Comparison of ENCODE assay signal across 9 cellular contexts in the genomic region with DNA sequence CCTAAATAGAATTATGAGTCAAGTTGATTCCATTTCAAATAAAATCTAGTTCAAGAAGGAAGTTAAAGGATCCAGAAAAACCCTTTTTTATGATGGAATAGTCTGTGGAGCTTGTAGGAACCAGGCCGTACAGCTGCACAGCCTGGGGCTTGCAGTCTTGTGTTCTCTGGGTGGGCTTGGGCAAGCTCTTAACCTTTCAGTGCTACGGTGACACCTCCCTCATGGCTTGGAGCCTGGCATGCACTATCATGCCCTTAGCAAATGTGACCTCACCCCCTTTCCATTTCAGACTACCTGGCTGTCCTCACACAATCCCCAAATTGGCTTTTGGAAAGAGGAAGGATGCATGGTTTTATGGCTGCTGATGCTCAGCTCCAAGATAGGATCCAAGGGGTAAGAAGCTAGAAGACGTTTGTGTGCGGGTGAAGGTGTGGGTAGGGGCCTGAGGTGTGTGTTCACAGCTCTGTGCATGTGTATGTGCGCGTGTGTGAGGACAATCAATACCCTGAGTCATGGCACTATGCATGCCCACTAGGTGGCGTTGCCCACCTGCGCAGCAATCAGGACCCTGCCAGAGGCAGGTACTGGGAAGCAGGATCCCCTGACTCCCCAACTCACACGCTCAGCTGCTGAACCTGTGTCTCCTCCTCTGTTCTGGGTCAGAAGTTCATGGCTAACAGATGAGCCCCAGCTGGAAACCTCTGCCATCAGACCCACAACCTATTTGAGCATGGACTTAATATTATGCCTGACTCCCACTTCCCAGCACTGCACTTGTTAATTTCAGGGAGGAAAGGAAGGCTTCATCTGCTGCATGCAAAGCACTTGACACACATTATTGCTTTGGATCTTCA.
DNase-seq lines count a peak whose midpoint lies in the region; ATAC-seq and TF ChIP-seq lines count a peak whose summit lies in the region.
"Had no signal": no experiment of that assay in that cellular context is flagged by ENCODE, and none has a peak within 500 bp of the region (broad histone marks: within the 10 kb centered on the region; RNA-seq: fewer than 3 reads in every experiment).

No MANE protein-coding gene starts in this region.

- H3K4me1 ChIP-seq in GM23338 (ENCODE audit: insufficient read depth) (no peaks in the 10 kb centered on the region), mesendoderm (ENCODE audit: control insufficient read depth, low read depth, low read length) (no peaks in the 10 kb centered on the region)
- H3K4me1 ChIP-seq in effector memory CD4-positive, alpha-beta T cell (ENCODE audit: control insufficient read depth, insufficient read depth, low read length, poor library complexity, severe bottlenecking): no peaks in the 10 kb centered on the region

- no peak overlapping the region for H3K4me3 Mint-ChIP-seq in GM23338
- no peak overlapping the region for H3K4me3 Mint-ChIP-seq in activated CD8-positive, alpha-beta T cell treated with anti-CD3 and anti-CD28 coated beads, Interleukin-2, amount 10 ng/mL, durations not matched to agents 7 days and 5 days
- H3K4me3 Mint-ChIP-seq: activated naive CD8-positive, alpha-beta T cell had no signal

- H3K36me3 ChIP-seq in GM23338 (ENCODE audit: insufficient read depth) (no peaks in the 10 kb centered on the region), mesendoderm (ENCODE audit: control insufficient read depth, insufficient read depth, low read length) (no peaks in the 10 kb centered on the region)
- no peaks in the 10 kb centered on the region for H3K36me3 ChIP-seq in effector memory CD4-positive, alpha-beta T cell (ENCODE audit: control insufficient read depth, insufficient read depth, low read length)

- H3F3A ChIP-seq in GM23338 (replicated peaks; ENCODE audit: low read depth): no peaks in the 10 kb centered on the region

- no peaks in the 10 kb centered on the region; the same call in 1 of the 3 replicates for H3K9me3 Mint-ChIP-seq in GM23338
- H3K9me3 Mint-ChIP-seq in activated CD8-positive, alpha-beta T cell treated with anti-CD3 and anti-CD28 coated beads, Interleukin-2, amount 10 ng/mL, durations not matched to agents 7 days and 5 days (ENCODE audit: insufficient read depth): no peaks in the 10 kb centered on the region

- H4K8ac ChIP-seq in mesendoderm (ENCODE audit: low read depth, low read length): no peak overlapping the region

- H3K4me3 ChIP-seq in GM23338 (no peak overlapping the region), mesendoderm (ENCODE audit: low read length) (no peak overlapping the region)
- no peak overlapping the region for H3K4me3 ChIP-seq in effector memory CD4-positive, alpha-beta T cell (ENCODE audit: insufficient read depth, low read depth, low read length, poor library complexity, severe bottlenecking)

- WGBS in mesendoderm (ENCODE audit: extremely low coverage, insufficient coverage, low lambda C conversion rate): no CpG with 5 or more reads among the region's 9 CpGs

- ATAC-seq in GM23338 (peak; percentile 99), GM19397 (IDR thresholded peaks at IDR 0.05; ENCODE audit: unreplicated experiment) (no peak)
- peak; percentile 86 for ATAC-seq in activated CD8-positive, alpha-beta T cell treated with anti-CD3 and anti-CD28 coated beads, Interleukin-2, amount 10 ng/mL, durations not matched to agents 7 days and 5 days

- H3K9ac ChIP-seq in mesendoderm (ENCODE audit: low read length): no peak overlapping the region

- H3K9me3 ChIP-seq in effector memory CD4-positive, alpha-beta T cell (ENCODE audit: control insufficient read depth, low read length): no peaks in the 10 kb centered on the region

- H3K27me3 ChIP-seq in GM23338 (ENCODE audit: insufficient read depth) (no peaks in the 10 kb centered on the region), mesendoderm (ENCODE audit: insufficient read depth, low read length, poor library complexity) (no peaks in the 10 kb centered on the region)
- no peaks in the 10 kb centered on the region for H3K27me3 ChIP-seq in effector memory CD4-positive, alpha-beta T cell (replicated peaks; ENCODE audit: control insufficient read depth, insufficient read depth, low read length, poor library complexity, severe bottlenecking)

- no peaks in the 10 kb centered on the region for H3K9me2 ChIP-seq in GM23338 (ENCODE audit: insufficient read depth)

- H2BK5ac ChIP-seq in mesendoderm (ENCODE audit: low read length): no peak overlapping the region

- H3K4me2 ChIP-seq in GM23338 (no peak overlapping the region), mesendoderm (ENCODE audit: low read length) (no peak overlapping the region)

- POLR2A ChIA-PET in activated CD8-positive, alpha-beta T cell treated with anti-CD3 and anti-CD28 coated beads, Interleukin-2, amount 10 ng/mL, durations not matched to agents 7 days and 5 days (lab: Charles Lee): interaction anchor here (1.7 kb wide), 1 partner anchor 289 kb away, joined by 5 read pairs; no protein-coding TSS in a partner anchor

- H4K5ac ChIP-seq in mesendoderm (ENCODE audit: low read length): no peak overlapping the region

- no peak overlapping the region for H2BK120ac ChIP-seq in mesendoderm (ENCODE audit: low read depth, low read length)

- H3K56ac ChIP-seq in mesendoderm (ENCODE audit: low read length): peak overlapping the region; percentile 65

- no peaks in the 10 kb centered on the region for H3K36me3 Mint-ChIP-seq in GM23338 (ENCODE audit: low read depth)
- no peaks in the 10 kb centered on the region for H3K36me3 Mint-ChIP-seq in activated CD8-positive, alpha-beta T cell treated with anti-CD3 and anti-CD28 coated beads, Interleukin-2, amount 10 ng/mL, durations not matched to agents 7 days and 5 days (ENCODE audit: low read depth)
- H3K36me3 Mint-ChIP-seq: activated naive CD8-positive, alpha-beta T cell had no signal

- H3K27ac ChIP-seq in GM23338 (ENCODE audit: low read depth) (no peak overlapping the region), mesendoderm (ENCODE audit: low read depth, low read length) (no peak overlapping the region)
- no peak overlapping the region for H3K27ac ChIP-seq in effector memory CD4-positive, alpha-beta T cell (ENCODE audit: insufficient read depth, low read length, poor library complexity, severe bottlenecking)

- H3K27ac Mint-ChIP-seq in GM23338: peak overlapping the region; percentile 82
- H3K27ac Mint-ChIP-seq in activated CD8-positive, alpha-beta T cell treated with anti-CD3 and anti-CD28 coated beads, Interleukin-2, amount 10 ng/mL, durations not matched to agents 7 days and 5 days: no peak overlapping the region
- H3K27ac Mint-ChIP-seq: activated naive CD8-positive, alpha-beta T cell had no signal

- no peak overlapping the region for H2AK5ac ChIP-seq in mesendoderm (ENCODE audit: low read length)

- H2AFZ ChIP-seq in GM23338: peak overlapping the region; percentile 99

- H2BK15ac ChIP-seq in mesendoderm (replicated peaks; ENCODE audit: low read depth): no peak overlapping the region

- H3K4ac ChIP-seq in mesendoderm (ENCODE audit: low read depth, low read length): no peak overlapping the region

- H3K4me1 Mint-ChIP-seq in GM23338: no peaks in the 10 kb centered on the region
- no peaks in the 10 kb centered on the region for H3K4me1 Mint-ChIP-seq in activated CD8-positive, alpha-beta T cell treated with anti-CD3 and anti-CD28 coated beads, Interleukin-2, amount 10 ng/mL, durations not matched to agents 7 days and 5 days (ENCODE audit: low read depth)

- H3K79me2 ChIP-seq in GM23338 (replicated peaks; ENCODE audit: insufficient read depth) (no peaks in the 10 kb centered on the region), mesendoderm (ENCODE audit: control insufficient read depth, insufficient read depth, low read length) (no peaks in the 10 kb centered on the region)

- CTCF ChIA-PET in activated CD8-positive, alpha-beta T cell treated with anti-CD3 and anti-CD28 coated beads, Interleukin-2, amount 10 ng/mL, durations not matched to agents 7 days and 5 days (lab: Charles Lee): interaction anchor here (0.7 to 3.4 kb wide), 30 partner anchors 8 to 322 kb away, joined by 3 to 48 read pairs (median 4); no protein-coding TSS in a partner anchor

- peaks cover 4% of the 10 kb centered on the region for H3K27me3 Mint-ChIP-seq in GM23338 (ENCODE audit: insufficient read depth, low read depth, poor library complexity)
- no peaks in the 10 kb centered on the region for H3K27me3 Mint-ChIP-seq in activated CD8-positive, alpha-beta T cell treated with anti-CD3 and anti-CD28 coated beads, Interleukin-2, amount 10 ng/mL, durations not matched to agents 7 days and 5 days (ENCODE audit: low read depth)
- H3K27me3 Mint-ChIP-seq: activated naive CD8-positive, alpha-beta T cell had no signal

- peak; percentile 74 to 97 for TF ChIP-seq CTCF in GM23338 (conservative IDR thresholded peaks at IDR 0.05; ENCODE audit: low read depth in 2 of 2)

- H4K20me1 ChIP-seq in GM23338 (replicated peaks; ENCODE audit: insufficient read depth): no peaks in the 10 kb centered on the region

- H3K18ac ChIP-seq in mesendoderm (ENCODE audit: low read length): no peak overlapping the region

- H3K79me1 ChIP-seq in mesendoderm (ENCODE audit: low read length): no peaks in the 10 kb centered on the region

- DNase-seq in DMS153 treated with DMSO at 0.1 percent for 48 hours (lab: John Stamatoyannopoulos, UW; ENCODE audit: unreplicated experiment) (peak; percentile 1), GM23338 (ENCODE audit: low spot score) (peak; percentile 82), NCI-H226 (peak; percentile 31), mesendoderm (peak; percentile 68)
- DNase-seq in activated CD8-positive, alpha-beta T cell treated with anti-CD3 and anti-CD28 coated beads, Interleukin-2, amount 10 ng/mL, durations not matched to agents 7 days and 5 days: peak; percentile 76
- DNase-seq in effector memory CD4-positive, alpha-beta T cell: peak in 2 of 3 donors; percentile 24 to 38
- peak; percentile 11 to 43 for DNase-seq in stimulated activated CD8-positive, alpha-beta memory T cell treated with anti-CD3 and anti-CD28 coated beads, Interleukin-4, amount 100 ng/mL, for 1 hour (ENCODE audit: low read depth in 2 of 2, low spot score in 1 of 2)

- H3K23ac ChIP-seq in mesendoderm (ENCODE audit: low read length): no peak overlapping the region

Comparison
In these comparisons a context has a peak if more than half of its experiments do, and no peak if none do; other contexts are left out.
1. DNase-seq: peak in every context shown above with its lines; median percentile 82 in GM23338; 76 in activated CD8-positive, alpha-beta T cell treated with anti-CD3 and anti-CD28 coated beads, Interleukin-2, amount 10 ng/mL, durations not matched to agents 7 days and 5 days; 68 in mesendoderm; 31 in NCI-H226; 31 in effector memory CD4-positive, alpha-beta T cell; 27 in stimulated activated CD8-positive, alpha-beta memory T cell treated with anti-CD3 and anti-CD28 coated beads, Interleukin-4, amount 100 ng/mL, for 1 hour; 1 in DMS153 treated with DMSO at 0.1 percent for 48 hours.